Comparison of ENCODE assay signal across 24 cellular contexts in genomic region chr4:186593587-186593973, GRCh38. TPM values are rescaled to one million over a fixed set of nuclear protein-coding genes. Genes with fewer than 3 reads are reported as not detected.
"Had no signal": no experiment of that assay in that cellular context is flagged by ENCODE, and none has a peak within 500 bp of the region (broad histone marks: within the 10 kb centered on the region; RNA-seq: fewer than 3 reads in every experiment).

No MANE protein-coding gene starts in this region.

- H3K4me3 ChIP-seq: MG63 had no signal

- H3K27me3 ChIP-seq: MG63 had no signal

- DNase-seq: activated B cell treated with CpG ODN at 0.5 μM for 24 hours; activated CD4-positive, alpha-beta memory T cell treated with anti-CD3 and anti-CD28 coated beads for 36 hours; activated CD4-positive, alpha-beta T cell treated with anti-CD3 and anti-CD28 coated beads for 1 hour; activated CD4-positive, alpha-beta T cell treated with anti-CD3 and anti-CD28 coated beads, Interleukin-2, amount 10 ng/mL, durations not matched to agents 7 days and 5 days; activated gamma-delta T cell; activated naive CD4-positive, alpha-beta T cell treated with anti-CD3 and anti-CD28 coated beads for 36 hours; activated T-cell treated with anti-CD3 and anti-CD28 coated beads for 4 hours; activated T-cell treated with anti-CD3 and anti-CD28 coated beads, Interleukin-2, amount 50 U/mL, for 48 hours; amygdala; MG63; MV-4-11; NCI-H1105; NCI-H1436; NCI-H1694 treated with DMSO at 0.1 percent for 48 hours; NCI-H2029 treated with DMSO at 0.1 percent for 48 hours; NCI-H510A treated with DMSO at 0.1 percent for 48 hours; NCI-H69; NK-92 treated with Interleukin-12 subunit alpha and Interleukin-12 subunit beta, amount 100 ng/mL, for 24 hours; SHP77; T-helper 17 cell; T-helper 9 cell had no signal

- H3K36me3 ChIP-seq: MG63 had no signal

- ATAC-seq: activated T-helper 17 cell treated with anti-CD3 and anti-CD28 coated beads, Interleukin-2, amount 50 U/mL, for 72 hours; T-helper 17 cell had no signal

- H3K9me3 ChIP-seq: MG63 had no signal

RNA-seq across cellular contexts. Expression of gene MTNR1A, which starts 38.2 kb away (rescaled TPM):
- total RNA-seq: activated B cell treated with CpG ODN at 0.5 μM for 24 hours; activated CD4-positive, alpha-beta memory T cell treated with anti-CD3 and anti-CD28 coated beads for 36 hours; activated CD4-positive, alpha-beta T cell treated with anti-CD3 and anti-CD28 coated beads, Interleukin-2, amount 10 ng/mL, durations not matched to agents 7 days and 5 days; activated CD8-positive, alpha-beta memory T cell treated with anti-CD3 and anti-CD28 coated beads for 36 hours; activated naive CD4-positive, alpha-beta T cell treated with anti-CD3 and anti-CD28 coated beads for 36 hours; activated T-helper 17 cell treated with anti-CD3 and anti-CD28 coated beads, Interleukin-2, amount 50 U/mL, for 72 hours; SK-MEL-5; T-helper 17 cell had no signal
